24 cellular contexts compared by ENCODE assay signal in the genomic region with DNA sequence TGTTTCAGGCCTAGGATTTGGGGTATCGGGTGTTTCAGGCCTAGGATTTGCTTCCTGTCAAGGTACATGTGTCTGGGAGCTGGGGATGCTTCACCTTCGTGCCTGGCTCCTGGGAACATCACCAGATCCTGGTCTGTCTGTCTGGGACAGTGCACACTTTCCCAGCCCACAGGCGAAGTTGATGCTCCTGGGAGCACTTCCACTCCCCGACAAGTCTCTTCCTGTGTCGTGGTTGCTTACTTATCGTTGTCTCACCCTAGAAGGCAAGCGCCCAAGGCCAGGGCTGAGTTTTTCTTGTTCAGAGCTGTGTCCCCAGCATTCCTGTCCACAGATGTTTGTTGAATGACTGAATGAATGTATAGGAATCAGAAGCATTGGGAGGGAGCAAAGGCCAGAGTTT.
"Had no signal": no experiment of that assay in that cellular context is flagged by ENCODE, and none has a peak within 500 bp of the region (broad histone marks: within the 10 kb centered on the region; RNA-seq: fewer than 3 reads in every experiment).

No MANE protein-coding gene starts in this region.

- H3K4me3 Mint-ChIP-seq: activated CD4-positive, alpha-beta T cell treated with anti-CD3 and anti-CD28 coated beads for 36 hours; activated naive CD4-positive, alpha-beta T cell treated with anti-CD3 and anti-CD28 coated beads, Interleukin-2, amount 10 ng/mL, durations not matched to agents 7 days and 5 days; natural killer cell; T-cell; T-helper 2 cell treated with Interferon-gamma antibody and Interleukin-4, amounts not matched to agents 5 μg/mL and 100 μg/mL, for 36 hours had no signal

- H3K9me3 ChIP-seq: neutrophil, testis had no signal

- H3K4me3 ChIP-seq: left lung, right lobe of liver, smooth muscle cell, testis had no signal

- H3K36me3 Mint-ChIP-seq: activated naive CD4-positive, alpha-beta T cell treated with anti-CD3 and anti-CD28 coated beads, Interleukin-2, amount 10 ng/mL, durations not matched to agents 7 days and 5 days had no signal

- H3K27ac ChIP-seq: left lung, neutrophil, parathyroid adenoma, right lobe of liver, testis had no signal

- H3K27ac Mint-ChIP-seq: activated CD4-positive, alpha-beta T cell treated with anti-CD3 and anti-CD28 coated beads for 36 hours; activated naive CD4-positive, alpha-beta T cell treated with anti-CD3 and anti-CD28 coated beads, Interleukin-2, amount 10 ng/mL, durations not matched to agents 7 days and 5 days; natural killer cell; T-cell; T-helper 2 cell treated with Interferon-gamma antibody and Interleukin-4, amounts not matched to agents 5 μg/mL and 100 μg/mL, for 36 hours had no signal

- ATAC-seq: activated CD4-positive, alpha-beta T cell treated with anti-CD3 and anti-CD28 coated beads for 36 hours; left lung; natural killer cell; SK-N-SH treated with all-trans-retinoic acid at 6 μM for 48 hours; T-cell had no signal

- DNase-seq: activated CD4-positive, alpha-beta T cell treated with anti-CD3 and anti-CD28 coated beads for 36 hours; activated CD4-positive, alpha-beta T cell treated with anti-CD3 and anti-CD28 coated beads, Interleukin-2, amount 50 U/mL, for 48 hours; activated CD8-positive, alpha-beta memory T cell treated with anti-CD3 and anti-CD28 coated beads, Interleukin-2, amount 50 U/mL, for 48 hours; activated naive CD4-positive, alpha-beta T cell treated with anti-CD3 and anti-CD28 coated beads, Interleukin-2, amount 10 ng/mL, durations not matched to agents 7 days and 5 days; activated T-cell treated with anti-CD3 and anti-CD28 coated beads, Interleukin-2, amount 50 U/mL, for 48 hours; amygdala; cerebellar nuclear complex; erythroblast; foreskin fibroblast; kidney glomerular epithelial cell; left lung; midbrain; natural killer cell; stimulated activated CD4-positive, alpha-beta T cell treated with anti-CD3 and anti-CD28 coated beads, Interleukin-2, amount 100 ng/mL, for 48 hours; stimulated activated CD8-positive, alpha-beta memory T cell treated with anti-CD3 and anti-CD28 coated beads, Interleukin-4, amount 100 ng/mL, for 48 hours; stimulated activated naive CD4-positive, alpha-beta T cell; testis had no signal

- H3K36me3 ChIP-seq: left lung, neutrophil, right lobe of liver had no signal

- H3K4me2 ChIP-seq: smooth muscle cell had no signal

- H3K4me1 Mint-ChIP-seq: natural killer cell had no signal

- H3K4me1 ChIP-seq: left lung, parathyroid adenoma, right lobe of liver, testis had no signal

- H2AFZ ChIP-seq: parathyroid adenoma had no signal

- H3K79me2 ChIP-seq: parathyroid adenoma had no signal

- H3K9ac ChIP-seq: parathyroid adenoma had no signal

- H3K27me3 ChIP-seq: left lung, right lobe of liver, testis had no signal
